ENCODE assay signal across 1 cellular context in genomic region chr6:33417903-33418689, GRCh38.
TF ChIP-seq lines count a peak whose summit lies in the region.

CUTA (minus strand) TSS chr6:33418107; CDS start chr6:33418000, 107 bp downstream.

TF ChIP-seq in HepG2, 621 proteins besides CTCF, POLR2A, EP300 and RAD21 (continued from another document and continues in another):
- TF ChIP-seq ZFP91 (CRISPR knock-in tag; IDR thresholded peaks at IDR 0.05; ENCODE audit: borderline replicate concordance), result peak; percentile 79
- peak; percentile 96 for TF ChIP-seq YEATS2 (CRISPR knock-in tag; IDR thresholded peaks at IDR 0.05; ENCODE audit: borderline replicate concordance)
- peak; percentile 58; the same call in 1 of the 2 replicates for TF ChIP-seq KLF15 (CRISPR knock-in tag; IDR thresholded peaks at IDR 0.05; ENCODE audit: borderline replicate concordance)
- no peak for TF ChIP-seq DNMT1 (CRISPR knock-in tag; IDR thresholded peaks at IDR 0.05)
- TF ChIP-seq ZNF724P (CRISPR knock-in tag; IDR thresholded peaks at IDR 0.05; ENCODE audit: borderline replicate concordance), result peak; percentile 70; the same call in 1 of the 2 replicates
- TF ChIP-seq YY1 (IDR thresholded peaks at IDR 0.05; ENCODE audit: insufficient read depth, insufficient replicate concordance, low read depth, low read length), result peak; percentile 82
- peak; percentile 92 for TF ChIP-seq ZFY (CRISPR knock-in tag; IDR thresholded peaks at IDR 0.05)
- TF ChIP-seq MIXL1 (CRISPR knock-in tag; IDR thresholded peaks at IDR 0.05), result peak; percentile 15; the same call in 1 of the 2 replicates
- TF ChIP-seq ZKSCAN1 (IDR thresholded peaks at IDR 0.05; ENCODE audit: low read length), result no peak
- TF ChIP-seq SNAI1 (CRISPR knock-in tag; IDR thresholded peaks at IDR 0.05; ENCODE audit: borderline replicate concordance), result peak; percentile 88; the same call in 1 of the 2 replicates
- peak; percentile 85 for TF ChIP-seq IKZF5 (CRISPR knock-in tag; IDR thresholded peaks at IDR 0.05)
- 0 out of 2 replicates have a peak, but pooled peaks have one; percentile 81 for TF ChIP-seq GLMP (CRISPR knock-in tag; IDR thresholded peaks at IDR 0.05; ENCODE audit: borderline replicate concordance)
- TF ChIP-seq RXRB (CRISPR knock-in tag; IDR thresholded peaks at IDR 0.05; ENCODE audit: borderline replicate concordance), result peak; percentile 60; the same call in 1 of the 2 replicates
- peak; percentile 95 for TF ChIP-seq KAT8 (CRISPR knock-in tag; IDR thresholded peaks at IDR 0.05)
- no peak for TF ChIP-seq ZNF512 (CRISPR knock-in tag; IDR thresholded peaks at IDR 0.05)
- peak; percentile 96 for TF ChIP-seq GABPB1 (CRISPR knock-in tag; IDR thresholded peaks at IDR 0.05)
- peak; percentile 22; the same call in 1 of the 2 replicates for TF ChIP-seq SNAPC2 (CRISPR knock-in tag; IDR thresholded peaks at IDR 0.05)
- TF ChIP-seq ZXDC (CRISPR knock-in tag; IDR thresholded peaks at IDR 0.05), result peak; percentile 92
- TF ChIP-seq GATA4 (IDR thresholded peaks at IDR 0.05; ENCODE audit: borderline replicate concordance, low read depth), result 0 out of 2 replicates have a peak, but pooled peaks have one; percentile 62
- TF ChIP-seq THAP11 (CRISPR knock-in tag; IDR thresholded peaks at IDR 0.05), result peak; percentile 92
- TF ChIP-seq KMT2B (CRISPR knock-in tag; IDR thresholded peaks at IDR 0.05), result peak; percentile 84
- peak; percentile 85; the same call in 1 of the 2 replicates for TF ChIP-seq KLF12 (CRISPR knock-in tag; IDR thresholded peaks at IDR 0.05; ENCODE audit: borderline replicate concordance)
- peak; percentile 64; the same call in 1 of the 2 replicates for TF ChIP-seq ZSCAN25 (CRISPR knock-in tag; IDR thresholded peaks at IDR 0.05)
- TF ChIP-seq ZBTB7B (CRISPR knock-in tag; IDR thresholded peaks at IDR 0.05), result peak; percentile 77; the same call in 1 of the 2 replicates
- TF ChIP-seq BCL6 (CRISPR knock-in tag; IDR thresholded peaks at IDR 0.05), result peak; percentile 51
- no peak; the same call in 1 of the 2 replicates for TF ChIP-seq ZFP36L2 (CRISPR knock-in tag; IDR thresholded peaks at IDR 0.05)
- TF ChIP-seq ELK4 (CRISPR knock-in tag; IDR thresholded peaks at IDR 0.05; ENCODE audit: borderline replicate concordance), result no peak; the same call in 1 of the 2 replicates
- peak; percentile 86 for TF ChIP-seq HNRNPLL (IDR thresholded peaks at IDR 0.05; ENCODE audit: low read depth, low read length, poor library complexity, severe bottlenecking)
- TF ChIP-seq FOXP1 (IDR thresholded peaks at IDR 0.05), result no peak
- peak; percentile 11; the same call in 1 of the 2 replicates for TF ChIP-seq FOXP1 (CRISPR knock-in tag; IDR thresholded peaks at IDR 0.05)
- TF ChIP-seq ZNF136 (CRISPR knock-in tag; IDR thresholded peaks at IDR 0.05; ENCODE audit: low read depth), result peak; percentile 83; the same call in 1 of the 2 replicates
- peak; percentile 90 for TF ChIP-seq E2F1 (CRISPR knock-in tag; IDR thresholded peaks at IDR 0.05)
- no peak; the same call in 1 of the 2 replicates for TF ChIP-seq TIGD3 (CRISPR knock-in tag; IDR thresholded peaks at IDR 0.05; ENCODE audit: borderline replicate concordance)
- 0 out of 2 replicates have a peak, but pooled peaks have one; percentile 77 for TF ChIP-seq RARG (CRISPR knock-in tag; IDR thresholded peaks at IDR 0.05; ENCODE audit: low read depth)
- peak; percentile 88; the same call in 1 of the 2 replicates for TF ChIP-seq NAIF1 (CRISPR knock-in tag; IDR thresholded peaks at IDR 0.05; ENCODE audit: borderline replicate concordance)
- TF ChIP-seq RFXAP (CRISPR knock-in tag; IDR thresholded peaks at IDR 0.05; ENCODE audit: borderline replicate concordance), result peak; percentile 94
- TF ChIP-seq RXRA (CRISPR knock-in tag; IDR thresholded peaks at IDR 0.05), result peak; percentile 88
- no peak for TF ChIP-seq ZNF33A (CRISPR knock-in tag; IDR thresholded peaks at IDR 0.05; ENCODE audit: borderline replicate concordance)
- 0 out of 2 replicates have a peak, but pooled peaks have one; percentile 38 for TF ChIP-seq ZNF362 (CRISPR knock-in tag; IDR thresholded peaks at IDR 0.05; ENCODE audit: borderline replicate concordance)
- no peak for TF ChIP-seq ZNF10 (CRISPR knock-in tag; IDR thresholded peaks at IDR 0.05; ENCODE audit: borderline replicate concordance, low read depth)
- TF ChIP-seq THRA (CRISPR knock-in tag; IDR thresholded peaks at IDR 0.05; ENCODE audit: borderline replicate concordance), result peak; percentile 36; the same call in 1 of the 2 replicates
- no peak for TF ChIP-seq ZNF749 (CRISPR knock-in tag; IDR thresholded peaks at IDR 0.05; ENCODE audit: borderline replicate concordance)
- peak; percentile 65 for TF ChIP-seq UBTF (CRISPR knock-in tag; IDR thresholded peaks at IDR 0.05)
- TF ChIP-seq SMC3 (IDR thresholded peaks at IDR 0.05; ENCODE audit: low read length), result 0 out of 2 replicates have a peak, but pooled peaks have one; percentile 1
- TF ChIP-seq ZNF230 (CRISPR knock-in tag; IDR thresholded peaks at IDR 0.05), result peak; percentile 73
- TF ChIP-seq ZNF546 (CRISPR knock-in tag; conservative IDR thresholded peaks at IDR 0.05), result peak; percentile 37; the same call in 1 of the 2 replicates
- peak; percentile 94 for TF ChIP-seq ZNF274 (CRISPR knock-in tag; IDR thresholded peaks at IDR 0.05)
